8 cellular contexts compared by ENCODE assay signal in the genomic region with DNA sequence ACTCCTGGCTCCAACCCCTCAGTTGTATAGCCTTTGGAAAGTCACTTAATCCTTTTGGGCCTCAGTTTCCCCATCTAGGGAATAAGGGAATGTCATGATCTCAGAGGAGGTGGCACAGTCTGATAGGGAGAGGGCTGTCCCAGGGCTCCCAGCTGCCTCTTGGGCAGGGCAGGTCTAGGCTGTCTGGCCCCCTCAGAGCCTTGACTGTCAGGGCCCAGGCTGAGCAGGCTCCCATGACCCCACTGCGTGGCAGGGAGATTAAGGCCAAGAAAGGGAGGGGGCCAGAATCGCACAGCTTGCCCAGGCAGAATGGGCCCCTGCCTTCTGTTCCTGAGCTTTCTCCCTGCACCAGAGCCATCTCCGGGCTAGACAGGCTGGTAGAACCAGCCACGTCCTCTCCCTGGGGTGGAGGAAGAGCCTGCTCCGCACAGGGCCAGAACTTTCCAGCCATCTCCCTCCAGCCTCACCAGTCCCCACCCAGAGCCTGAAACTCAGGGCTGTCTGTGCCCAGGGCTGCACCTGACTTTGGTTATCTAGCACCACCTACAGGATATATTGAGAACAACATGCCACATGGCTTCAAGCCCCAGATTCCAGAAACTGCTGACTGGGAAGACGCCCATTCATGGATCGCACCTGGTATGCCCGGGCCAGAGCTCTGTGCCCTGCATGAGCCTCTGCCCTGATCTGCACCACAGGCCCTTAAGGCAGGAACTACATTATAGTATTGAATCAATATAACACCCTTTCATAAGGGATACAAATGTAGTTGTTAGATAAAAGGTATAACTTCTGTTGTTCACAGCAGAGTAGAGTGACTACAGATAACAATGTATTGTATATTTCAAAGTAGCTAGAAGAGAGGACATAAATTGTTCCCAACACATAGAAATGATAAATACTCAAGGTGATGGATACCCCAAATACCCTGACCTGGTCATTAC.
DNase-seq lines count a peak whose midpoint lies in the region; ATAC-seq, FAIRE-seq and TF ChIP-seq lines count a peak whose summit lies in the region.

No MANE protein-coding gene starts in this region.

- no peak overlapping the region for H3K4me3 ChIP-seq in NB4 (ENCODE audit: low read depth, low read length)

- no peak for FAIRE-seq in urothelium cell line (lab: Jason Lieb, UNC)

- peak; percentile 58 for ATAC-seq in GM18909 (IDR thresholded peaks at IDR 0.05; ENCODE audit: poor library complexity, unreplicated experiment)

- DNase-seq in AG08396 (ENCODE audit: low spot score) (peak; percentile 83), NB4 (ENCODE audit: low read depth) (peak; percentile 79), SHP77 treated with DMSO at 0.1 percent for 48 hours (lab: John Stamatoyannopoulos, UW) (peak; percentile 80), foreskin melanocyte (peak; percentile 67), nucleus accumbens (lab: John Stamatoyannopoulos, UW) (peak in 51 of 56 donors; percentile 4 to 78 (median 50)), urothelium cell line (ENCODE audit: low spot score) (peak; percentile 70)
- peak; percentile 63 for DNase-seq in activated naive CD4-positive, alpha-beta T cell treated with Interleukin-2 at 50 U/mL for 16 hours

- peak; percentile 60 for TF ChIP-seq CTCF in NB4 (IDR thresholded peaks at IDR 0.05; ENCODE audit: low read depth, low read length)

- no peak for TF ChIP-seq POLR2A in NB4 (IDR thresholded peaks at IDR 0.05; ENCODE audit: extremely low read depth, insufficient read length)
